8 cellular contexts compared by ENCODE assay signal in genomic region chr4:128811571-128812359, GRCh38. TPM values are rescaled to one million over a fixed set of nuclear protein-coding genes. Genes with fewer than 3 reads are reported as not detected.
DNase-seq lines count a peak whose midpoint lies in the region; ATAC-seq and TF ChIP-seq lines count a peak whose summit lies in the region.

No MANE protein-coding gene starts in this region.

- H3K23ac ChIP-seq in mesenchymal stem cell (ENCODE audit: low read length in 2 of 2) = peak overlapping the region in 1 of 2 experiments; percentile 98

- H3K4me2 ChIP-seq in mesenchymal stem cell (ENCODE audit: low read length, poor library complexity, severe bottlenecking) = peak overlapping the region; percentile 92

- H2BK15ac ChIP-seq in mesenchymal stem cell (ENCODE audit: low read depth, poor library complexity, severe bottlenecking) = peak overlapping the region; percentile 94

- TF ChIP-seq CTCF in HL-60 (IDR thresholded peaks at IDR 0.05; ENCODE audit: insufficient read depth, low read length) = no peak

- H3K4me1 ChIP-seq in mesenchymal stem cell (ENCODE audit: control insufficient read depth, insufficient read depth, low read depth, low read length) = no peaks in the 10 kb centered on the region

- H3K79me1 ChIP-seq in mesenchymal stem cell (replicated peaks; ENCODE audit: low read length, poor library complexity, severe bottlenecking) = no peaks in the 10 kb centered on the region

- peak overlapping the region in 1 of 2 experiments; percentile 89 for H3K14ac ChIP-seq in mesenchymal stem cell (ENCODE audit: low read length in 2 of 2)

- H2BK120ac ChIP-seq in mesenchymal stem cell (ENCODE audit: low read depth, low read length) = peak overlapping the region; percentile 92

- peak overlapping the region; percentile 61 to 90 for H3K18ac ChIP-seq in mesenchymal stem cell (ENCODE audit: low read depth in 1 of 2, low read length in 2 of 2)

- H4K8ac ChIP-seq in mesenchymal stem cell (ENCODE audit: low read length) = peak overlapping the region; percentile 77

- H3K27ac ChIP-seq in HL-60 (replicated peaks) (peak overlapping the region; percentile 99), mesenchymal stem cell (ENCODE audit: low read length, poor library complexity, severe bottlenecking) (peak overlapping the region; percentile 98)

- peak overlapping the region; percentile 27 for H4K91ac ChIP-seq in mesenchymal stem cell (ENCODE audit: low read length)

- peaks cover 0 to 4% of the 10 kb centered on the region in 2 experiments for H3K36me3 ChIP-seq in mesenchymal stem cell (ENCODE audit: control insufficient read depth in 1 of 2, insufficient read depth in 2 of 2, low read depth in 1 of 2, low read length in 2 of 2)

- peak; percentile 94 for DNase-seq in COLO668 (lab: John Stamatoyannopoulos, UW; ENCODE audit: unreplicated experiment)
- peak; percentile 77 to 96 for DNase-seq in HL-60 (ENCODE audit: low read depth in 1 of 2, low spot score in 1 of 2)
- peak; percentile 50 for DNase-seq in NCI-H82 treated with DMSO at 0.1 percent for 48 hours (lab: John Stamatoyannopoulos, UW; ENCODE audit: unreplicated experiment)
- peak; percentile 51 to 63 for DNase-seq in activated CD8-positive, alpha-beta memory T cell treated with anti-CD3 and anti-CD28 coated beads for 1 hour (ENCODE audit: extremely low read depth in 1 of 2, low read depth in 1 of 2)
- peak; percentile 61 for DNase-seq in effector CD8-positive, alpha-beta T cell (lab: John Stamatoyannopoulos, UW)
- DNase-seq in mesenchymal stem cell = peak; percentile 93
- peak; percentile 70 for DNase-seq in stimulated activated CD8-positive, alpha-beta memory T cell treated with anti-CD3 and anti-CD28 coated beads, Interleukin-12 subunit alpha, Interleukin-12 subunit beta, amount 100 ng/mL, for 4 hours (ENCODE audit: low read depth)

- peak overlapping the region; percentile 98 for H3K9ac ChIP-seq in mesenchymal stem cell (ENCODE audit: low read length)

- H2BK5ac ChIP-seq in mesenchymal stem cell (ENCODE audit: low read depth, low read length, poor library complexity, severe bottlenecking) = peak overlapping the region; percentile 97

- H3K4me3 ChIP-seq in HL-60 (replicated peaks; ENCODE audit: insufficient read depth, low read length) (peak overlapping the region; percentile 68), mesenchymal stem cell (ENCODE audit: insufficient read depth in 1 of 2, low read depth in 1 of 2, low read length in 2 of 2) (peak overlapping the region; percentile 89 to 99)

- no peaks in the 10 kb centered on the region for H3K9me3 ChIP-seq in mesenchymal stem cell (ENCODE audit: control insufficient read depth, low read length)

- peak overlapping the region in 1 of 2 experiments; percentile 54 for H2BK12ac ChIP-seq in mesenchymal stem cell (ENCODE audit: low read length in 2 of 2)

- peak; percentile 51 for ATAC-seq in GM19467 (IDR thresholded peaks at IDR 0.05; ENCODE audit: unreplicated experiment)

- H3K4ac ChIP-seq in mesenchymal stem cell (ENCODE audit: low read depth in 1 of 2, low read length in 2 of 2) = peak overlapping the region; percentile 15 to 97

- H2AK5ac ChIP-seq in mesenchymal stem cell (ENCODE audit: low read length, severe bottlenecking) = no peak overlapping the region

- H2AFZ ChIP-seq in mesenchymal stem cell (ENCODE audit: low read depth, low read length) = peak overlapping the region; percentile 39

- H3K27me3 ChIP-seq in HL-60 (ENCODE audit: insufficient read depth, poor library complexity, severe bottlenecking) (no peaks in the 10 kb centered on the region), mesenchymal stem cell (ENCODE audit: control insufficient read depth in 1 of 2, insufficient read depth in 1 of 2, low read length in 2 of 2) (no peaks in the 10 kb centered on the region)

- WGBS in mesenchymal stem cell = under 1% methylated on average over 59 of the region's 108 CpGs

RNA-seq across cellular contexts. Expression of gene JADE1, which starts 2.3 kb away (rescaled TPM):
- 10.8 TPM for polyA plus RNA-seq in mesenchymal stem cell (2013, experiment 1 of 2)
- polyA plus RNA-seq in mesenchymal stem cell (2013, experiment 2 of 2) = 10.8 TPM

Comparison
In these comparisons a context has a peak if more than half of its experiments do, and no peak if none do; other contexts are left out.
1. Peak in every context shown above with its lines: DNase-seq, ATAC-seq, H3K4me3 ChIP-seq and H3K27ac ChIP-seq.